ENCODE assay signal across 8 cellular contexts in the genomic region with DNA sequence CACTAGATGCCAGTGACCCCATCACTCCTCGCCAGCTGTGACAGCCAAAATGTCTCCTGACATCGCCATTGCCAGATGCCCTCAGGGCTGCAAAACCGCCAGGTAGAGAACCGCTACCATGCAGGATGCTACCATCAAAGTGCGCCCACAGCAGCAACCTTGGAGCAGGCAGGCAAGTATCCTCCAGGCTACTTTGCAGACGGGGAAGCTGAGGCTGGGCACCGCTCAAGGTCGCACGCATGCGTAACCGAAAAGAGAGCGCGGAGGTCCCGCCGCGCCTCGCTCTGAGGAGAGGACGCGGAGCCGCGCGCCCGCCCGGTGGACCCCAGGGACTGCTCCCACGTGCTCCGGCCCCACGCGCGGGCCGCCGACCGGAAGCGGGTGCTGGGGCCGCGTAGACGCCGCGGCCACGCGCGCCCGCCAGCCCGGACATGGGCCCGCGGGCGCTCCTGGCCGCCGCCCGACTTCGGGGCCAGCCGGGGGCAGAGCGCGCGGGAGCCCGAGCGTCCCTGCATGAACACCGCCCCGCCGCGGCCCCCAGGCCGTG. TPM values are rescaled to one million over a fixed set of nuclear protein-coding genes. Genes with fewer than 3 reads are reported as not detected.
DNase-seq lines count a peak whose midpoint lies in the region; TF ChIP-seq lines count a peak whose summit lies in the region.

A gene with protein sequence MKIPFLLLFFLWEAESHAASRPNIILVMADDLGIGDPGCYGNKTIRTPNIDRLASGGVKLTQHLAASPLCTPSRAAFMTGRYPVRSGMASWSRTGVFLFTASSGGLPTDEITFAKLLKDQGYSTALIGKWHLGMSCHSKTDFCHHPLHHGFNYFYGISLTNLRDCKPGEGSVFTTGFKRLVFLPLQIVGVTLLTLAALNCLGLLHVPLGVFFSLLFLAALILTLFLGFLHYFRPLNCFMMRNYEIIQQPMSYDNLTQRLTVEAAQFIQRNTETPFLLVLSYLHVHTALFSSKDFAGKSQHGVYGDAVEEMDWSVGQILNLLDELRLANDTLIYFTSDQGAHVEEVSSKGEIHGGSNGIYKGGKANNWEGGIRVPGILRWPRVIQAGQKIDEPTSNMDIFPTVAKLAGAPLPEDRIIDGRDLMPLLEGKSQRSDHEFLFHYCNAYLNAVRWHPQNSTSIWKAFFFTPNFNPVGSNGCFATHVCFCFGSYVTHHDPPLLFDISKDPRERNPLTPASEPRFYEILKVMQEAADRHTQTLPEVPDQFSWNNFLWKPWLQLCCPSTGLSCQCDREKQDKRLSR (plus strand): TSS at position 282 of the 547 bp plus-strand sequence. CDS start 105,488 bp downstream, outside the sequence.

- no peaks in the 10 kb centered on the region for H3K9me3 ChIP-seq in muscle layer of duodenum (ENCODE audit: control insufficient read depth in 1 of 2, low read length in 2 of 2)

- H3K27me3 ChIP-seq in muscle layer of duodenum (ENCODE audit: low read depth, low read length), result no peaks in the 10 kb centered on the region

- H3K36me3 Mint-ChIP-seq in stimulated activated naive CD8-positive, alpha-beta T cell treated with anti-CD3 and anti-CD28 coated beads, Interleukin-15, Interleukin-2, amounts not matched to agents 100 ng/mL and 50 ng/mL, for 24 hours (ENCODE audit: low read depth), result no peaks in the 10 kb centered on the region

- peak within 1 kb of the TSS; percentile 62 for H3K27ac ChIP-seq in epithelial cell of prostate
- H3K27ac ChIP-seq in muscle layer of duodenum (ENCODE audit: low read length), result peak within 1 kb of the TSS; percentile 51

- TF ChIP-seq CTCF in GM12864 (IDR thresholded peaks at IDR 0.05; ENCODE audit: low read depth, low read length, missing control alignments), result no peak

- peak within 1 kb of the TSS; percentile 85 for H3K27ac Mint-ChIP-seq in stimulated activated naive CD8-positive, alpha-beta T cell treated with anti-CD3 and anti-CD28 coated beads, Interleukin-15, Interleukin-2, amounts not matched to agents 100 ng/mL and 50 ng/mL, for 24 hours

- H3K4me3 ChIP-seq in GM12864 (ENCODE audit: low read depth, low read length) (peak within 1 kb of the TSS; percentile 70), muscle layer of duodenum (ENCODE audit: low read depth in 1 of 2, low read length in 2 of 2) (peak within 1 kb of the TSS; percentile 79 to 90)

- peaks cover 0 to 5% of the 10 kb centered on the region in 2 donors for H3K4me1 ChIP-seq in muscle layer of duodenum (ENCODE audit: control insufficient read depth in 1 of 2, insufficient read depth in 2 of 2, low read length in 2 of 2)

- peak within 1 kb of the TSS; percentile 85 for H3K4me3 Mint-ChIP-seq in stimulated activated naive CD8-positive, alpha-beta T cell treated with anti-CD3 and anti-CD28 coated beads, Interleukin-15, Interleukin-2, amounts not matched to agents 100 ng/mL and 50 ng/mL, for 24 hours

- peaks cover 19% of the 10 kb centered on the region for H3K4me1 Mint-ChIP-seq in stimulated activated naive CD8-positive, alpha-beta T cell treated with anti-CD3 and anti-CD28 coated beads, Interleukin-15, Interleukin-2, amounts not matched to agents 100 ng/mL and 50 ng/mL, for 24 hours (ENCODE audit: low read depth)

- H3K36me3 ChIP-seq in muscle layer of duodenum (ENCODE audit: control insufficient read depth in 1 of 2, insufficient read depth in 2 of 2, low read length in 2 of 2), result no peaks in the 10 kb centered on the region

- DNase-seq in GM12864 (ENCODE audit: low read depth) (no peak), GOT3 (lab: John Stamatoyannopoulos, UW) (peak; percentile 90), M059J (ENCODE audit: low read depth) (peak; percentile 19), epithelial cell of prostate (ENCODE audit: low read depth, low spot score) (no peak), NCI-H2107 treated with DMSO at 0.1 percent for 48 hours (lab: John Stamatoyannopoulos, UW; ENCODE audit: unreplicated experiment) (no peak)
- peak; percentile 0 to 23 (median 19) for DNase-seq in activated CD8-positive, alpha-beta memory T cell treated with anti-CD3 and anti-CD28 coated beads for 48 hours (ENCODE audit: low read depth in 2 of 3, low spot score in 2 of 3)

- no peaks in the 10 kb centered on the region for H3K27me3 Mint-ChIP-seq in stimulated activated naive CD8-positive, alpha-beta T cell treated with anti-CD3 and anti-CD28 coated beads, Interleukin-15, Interleukin-2, amounts not matched to agents 100 ng/mL and 50 ng/mL, for 24 hours

- H3K9me3 Mint-ChIP-seq in stimulated activated naive CD8-positive, alpha-beta T cell treated with anti-CD3 and anti-CD28 coated beads, Interleukin-15, Interleukin-2, amounts not matched to agents 100 ng/mL and 50 ng/mL, for 24 hours, result no peaks in the 10 kb centered on the region

RNA-seq across cellular contexts. Expression of the gene that starts here (rescaled TPM):
- total RNA-seq in M059J (2014; rRNA removed; shearing (Covaris generic)), result 3.2 and 5.0 TPM in 2 replicates

Comparison
In these comparisons a context has a peak if more than half of its experiments do, and no peak if none do; other contexts are left out.
1. DNase-seq: peak in GOT3 (single experiment), M059J (single experiment) and activated CD8-positive, alpha-beta memory T cell treated with anti-CD3 and anti-CD28 coated beads for 48 hours (3 of 3); none in GM12864 (single experiment), epithelial cell of prostate (single experiment) and NCI-H2107 treated with DMSO at 0.1 percent for 48 hours (single experiment).